In genomic region chr9:35646583-35647265, GRCh38 we compare ENCODE assay signal across 8 cellular contexts. TPM values are rescaled to one million over a fixed set of nuclear protein-coding genes. Genes with fewer than 3 reads are reported as not detected.
A peak's percentile ranks its signal among the peaks of the same experiment; 100 is the strongest.
DNase-seq lines count a peak whose midpoint lies in the region; ATAC-seq, FAIRE-seq and TF ChIP-seq lines count a peak whose summit lies in the region.

No MANE protein-coding gene starts in this region.

- no peaks in the 10 kb centered on the region for H3K27me3 ChIP-seq in bronchial epithelial cell (ENCODE audit: control insufficient read depth, insufficient read depth, low read length)

- DNase-seq in AG09319 (ENCODE audit: extremely low read depth, low read depth) (no peak), NCI-H2196 treated with DMSO at 0.1 percent for 48 hours (lab: John Stamatoyannopoulos, UW; ENCODE audit: unreplicated experiment) (peak; percentile 72), bronchial epithelial cell (ENCODE audit: low read depth) (peak; percentile 79), iris pigment epithelial cell (ENCODE audit: low read depth) (peak; percentile 84)
- DNase-seq in stimulated activated CD4-positive, alpha-beta T cell treated with anti-CD3 and anti-CD28 coated beads, Interleukin-12 subunit alpha, Interleukin-12 subunit beta, amount 100 ng/mL, for 24 hours (ENCODE audit: low read depth in 2 of 2) = peak; percentile 76 to 88

- no peaks in the 10 kb centered on the region for H3K36me3 ChIP-seq in bronchial epithelial cell (ENCODE audit: control insufficient read depth, insufficient read depth, low read length)

- TF ChIP-seq CTCF in AG09319 (IDR thresholded peaks at IDR 0.05; ENCODE audit: low read depth, low read length) (peak; percentile 89), WI38 (IDR thresholded peaks at IDR 0.05; ENCODE audit: low read depth, low read length) (peak; percentile 84), bronchial epithelial cell (IDR thresholded peaks at IDR 0.05; ENCODE audit: insufficient read depth, low read length, severe bottlenecking) (peak; percentile 98)

- H3K4me3 ChIP-seq in WI38 (ENCODE audit: low read depth, low read length) = peak overlapping the region; percentile 65
- peak overlapping the region; percentile 73 for H3K4me3 ChIP-seq in bronchial epithelial cell (ENCODE audit: low read depth, low read length)

- ATAC-seq in GM18909 (IDR thresholded peaks at IDR 0.05; ENCODE audit: poor library complexity, unreplicated experiment) (peak; percentile 93), HG03139 (IDR thresholded peaks at IDR 0.05; ENCODE audit: unreplicated experiment) (peak; percentile 79)

- no peak for FAIRE-seq in bronchial epithelial cell (lab: Jason Lieb, UNC)

RNA-seq across cellular contexts. Expression of gene SIT1, which starts 4.0 kb away (rescaled TPM):
- total RNA-seq in bronchial epithelial cell = not detected in 2 replicates

RNA-seq across cellular contexts. Expression of gene RMRP, which starts 11.1 kb away (rescaled TPM):
- total RNA-seq in bronchial epithelial cell = 15,881 and 37,648 TPM in 2 replicates

RNA-seq across cellular contexts. Expression of gene CCDC107, which starts 11.4 kb away (rescaled TPM):
- total RNA-seq in bronchial epithelial cell = 11.4 and 13.7 TPM in 2 replicates

RNA-seq across cellular contexts. Expression of gene ARHGEF39, which starts 18.3 kb away (rescaled TPM):
- 0.13 and 0.79 TPM in 2 replicates for total RNA-seq in bronchial epithelial cell

RNA-seq across cellular contexts. Expression of gene CA9, which starts 27.0 kb away (rescaled TPM):
- 3.2 and 28.5 TPM in 2 replicates for total RNA-seq in bronchial epithelial cell
